7 cellular contexts compared by ENCODE assay signal in genomic region chr1:214650664-214651063, GRCh38.
"Had no signal": no experiment of that assay in that cellular context is flagged by ENCODE, and none has a peak within 500 bp of the region (broad histone marks: within the 10 kb centered on the region; RNA-seq: fewer than 3 reads in every experiment).

No MANE protein-coding gene starts in this region.

- ATAC-seq: GM23338, HepG2 had no signal

- H3K9me3 Mint-ChIP-seq: GM23338, H9, HFFc6, IgD-negative memory B cell had no signal

- H3K4me1 Mint-ChIP-seq: GM23338, H9 had no signal

- H3K27ac Mint-ChIP-seq: GM23338, IgD-negative memory B cell had no signal

- H3K27me3 Mint-ChIP-seq: IgD-negative memory B cell had no signal

- H3K4me3 Mint-ChIP-seq: GM23338, H9, HFFc6, IgD-negative memory B cell had no signal

- DNase-seq: H9, HCEC 1CT, HFFc6, KG1 had no signal

- H3K4me3 ChIP-seq: GM23338 had no signal
